In the genomic region with DNA sequence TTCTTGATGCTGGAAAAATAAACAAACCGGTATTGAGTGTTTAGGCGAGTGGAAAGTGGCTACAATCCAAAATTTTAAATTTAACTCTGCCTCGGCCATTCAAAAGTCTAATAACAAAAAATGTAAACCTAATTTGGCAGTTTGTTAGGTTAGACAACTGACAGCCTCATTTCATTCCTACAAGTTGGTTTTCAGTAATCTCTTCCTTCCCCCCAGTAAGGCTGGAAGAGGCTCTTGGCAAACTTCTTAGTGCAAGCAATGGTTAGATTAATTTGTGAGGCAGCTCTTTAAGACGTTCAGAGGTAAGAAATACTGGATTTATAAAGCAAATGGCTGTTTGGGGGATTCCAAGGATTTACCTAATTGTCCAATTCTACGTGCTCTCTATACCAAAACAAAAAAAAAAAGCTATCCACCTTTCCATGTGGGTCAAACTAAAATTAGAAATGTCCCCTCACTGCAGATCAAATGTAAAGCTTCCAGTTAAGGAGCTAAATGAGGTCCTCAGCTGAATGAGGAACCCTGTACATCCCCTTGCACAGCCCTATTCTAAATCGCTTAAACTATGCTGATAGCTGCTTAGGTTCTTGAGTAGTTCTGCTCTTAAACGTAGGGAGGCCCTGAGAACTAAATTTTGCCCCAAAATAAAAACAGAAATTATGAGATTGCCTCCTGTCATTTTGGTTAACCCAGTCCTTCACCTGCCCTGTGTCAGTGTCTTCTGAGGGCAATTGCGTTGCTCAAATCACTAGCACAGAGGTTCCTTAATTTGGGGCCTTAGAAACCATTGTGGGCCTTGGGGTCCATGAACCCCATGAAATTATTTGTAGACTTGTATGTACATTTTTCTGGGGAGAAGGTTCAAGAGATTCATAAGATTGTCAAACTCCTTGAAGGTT, we compare ENCODE assay signal across 8 cellular contexts. TPM values are rescaled to one million over a fixed set of nuclear protein-coding genes. Genes with fewer than 3 reads are reported as not detected.
DNase-seq lines count a peak whose midpoint lies in the region; ATAC-seq, FAIRE-seq and TF ChIP-seq lines count a peak whose summit lies in the region.

No MANE protein-coding gene starts in this region.

- intact Hi-C loops in Panc1 (cut with micrococcal nuclease; ENCODE audit: unreplicated experiment) (no loop called here), gastrocnemius medialis (cut with DNase I; ENCODE audit: low total_unique reads) (no loop called here)

- ATAC-seq in Panc1 (no peak), gastrocnemius medialis (no peak), GM18520 (IDR thresholded peaks at IDR 0.05; ENCODE audit: unreplicated experiment) (no peak)

- H3K27me3 ChIP-seq in Panc1 (ENCODE audit: control insufficient read depth, insufficient read depth, low read length) (no peaks in the 10 kb centered on the region), gastrocnemius medialis (no peaks in the 10 kb centered on the region)

- H3K36me3 ChIP-seq in Panc1 (ENCODE audit: control insufficient read depth, insufficient read depth, low read length) = peaks cover 4% of the 10 kb centered on the region
- no peaks in the 10 kb centered on the region for H3K36me3 ChIP-seq in gastrocnemius medialis

- CTCF ChIA-PET in Panc1 (lab: Charles Lee) = interaction anchor here (4.4 to 5.5 kb wide), 2 partner anchors 16 to 47 kb away, joined by 31 to 40 read pairs; partner anchors contain the start of gene ACBD4

- H3K4me1 ChIP-seq in Panc1 (ENCODE audit: control insufficient read depth, insufficient read depth, low read length) (peaks cover 10% of the 10 kb centered on the region), gastrocnemius medialis (peaks cover 37 to 50% of the 10 kb centered on the region in 2 donors)

- BruUV-seq in Panc1 (replicated peaks; lab: Mats Ljungman, UMichigan) = no TSS peak

- DNase-seq in GM12864 (ENCODE audit: low read depth) (no peak), Panc1 (ENCODE audit: low read depth, low spot score) (no peak), epithelial cell of prostate (ENCODE audit: low read depth, low spot score) (no peak), gastrocnemius medialis (no peak), germinal center (ENCODE audit: low spot score) (no peak), urothelium cell line (ENCODE audit: low spot score) (no peak)
- no peak for DNase-seq in stimulated activated CD4-positive, alpha-beta T cell treated with anti-CD3 and anti-CD28 coated beads, Interleukin-1b, Interleukin-23, amount 100 ng/mL, for 48 hours

- H3K4me3 ChIP-seq in GM12864 (ENCODE audit: low read depth, low read length) (peak overlapping the region; percentile 74), Panc1 (ENCODE audit: low read depth in 2 of 2, low read length in 2 of 2) (peak overlapping the region; percentile 77 to 93), gastrocnemius medialis (peak overlapping the region; percentile 77 to 85 (median 80))

- no peak for TF ChIP-seq POLR2A in gastrocnemius medialis (IDR thresholded peaks at IDR 0.05)

- POLR2A ChIA-PET in Panc1 (lab: Charles Lee) = interaction anchor here (0.5 to 1.4 kb wide), 6 partner anchors 10 to 166 kb away, joined by 3 to 10 read pairs (median 5); partner anchors contain the start of genes HEXIM2 and MAP3K14

- H3K27ac ChIP-seq in Panc1 (ENCODE audit: low read length) = peak overlapping the region; percentile 77
- peak overlapping the region; percentile 95 for H3K27ac ChIP-seq in epithelial cell of prostate
- H3K27ac ChIP-seq in gastrocnemius medialis = peak overlapping the region; percentile 90 to 98 (median 96)

- H3K9me3 ChIP-seq in Panc1 (ENCODE audit: control insufficient read depth, insufficient read depth, low read depth, low read length) = no peaks in the 10 kb centered on the region
- H3K9me3 ChIP-seq in gastrocnemius medialis = no peaks in the 10 kb centered on the region

- in situ Hi-C loops in Panc1 (cut with HindIII; ENCODE audit: low pct_unique_long_range_greater_than_20kb, low sequenced_read_pairs) (no loop called here), gastrocnemius medialis (cut with MboI; ENCODE audit: low sequenced_read_pairs in 4 of 4) (loop anchor here in 1 of 4 donors (25.0 kb wide), 1 partner anchor 89 kb away; the partner anchor contains the start of genes DCAKD and NMT1)

- no peak for FAIRE-seq in urothelium cell line (lab: Jason Lieb, UNC)

- TF ChIP-seq CTCF in GM12864 (IDR thresholded peaks at IDR 0.05; ENCODE audit: low read depth, low read length, missing control alignments) = no peak
- no peak for TF ChIP-seq CTCF in Panc1 (IDR thresholded peaks at IDR 0.05)
- no peak for TF ChIP-seq CTCF in gastrocnemius medialis (IDR thresholded peaks at IDR 0.05 in 4 of 5, conservative IDR thresholded peaks at IDR 0.05 in 1 of 5)

RNA-seq across cellular contexts. Expression of gene HEXIM1, which starts 2.9 kb away (rescaled TPM):
- total RNA-seq in Panc1 (2021; ENCODE audit: unreplicated experiment) (59.1 TPM), gastrocnemius medialis (10 to 100 TPM; 26.3 to 79.6 (median 36.9) TPM)
- 80.0 TPM for polyA plus RNA-seq in Panc1 (2012; ENCODE audit: insufficient read length)

RNA-seq across cellular contexts. Expression of gene HEXIM2, which starts 10.5 kb away (rescaled TPM):
- 4.5 TPM for total RNA-seq in Panc1 (2021; ENCODE audit: unreplicated experiment)
- 10.5 TPM for polyA plus RNA-seq in Panc1 (2012; ENCODE audit: insufficient read length)
- total RNA-seq in gastrocnemius medialis = 10 to 100 TPM; 31.4 to 70.8 (median 64.9) TPM

RNA-seq across cellular contexts. Expression of gene ACBD4, which starts 15.7 kb away (rescaled TPM):
- 7.7 TPM for total RNA-seq in Panc1 (2021; ENCODE audit: unreplicated experiment)
- polyA plus RNA-seq in Panc1 (2012; ENCODE audit: insufficient read length) = 10.3 TPM
- 1 to 10 TPM; 2.2 to 3.2 (median 2.5) TPM for total RNA-seq in gastrocnemius medialis

RNA-seq across cellular contexts. Expression of gene PLCD3, which starts 18.8 kb away (rescaled TPM):
- total RNA-seq in Panc1 (2021; ENCODE audit: unreplicated experiment) (125 TPM), gastrocnemius medialis (100 to 1,000 TPM in 1 of 4 donors, 10 to 100 TPM in 3; 38.6 to 186 (median 75.1) TPM)
- polyA plus RNA-seq in Panc1 (2012; ENCODE audit: insufficient read length) = 158 TPM
